ENCODE assay signal across 9 cellular contexts in the genomic region with DNA sequence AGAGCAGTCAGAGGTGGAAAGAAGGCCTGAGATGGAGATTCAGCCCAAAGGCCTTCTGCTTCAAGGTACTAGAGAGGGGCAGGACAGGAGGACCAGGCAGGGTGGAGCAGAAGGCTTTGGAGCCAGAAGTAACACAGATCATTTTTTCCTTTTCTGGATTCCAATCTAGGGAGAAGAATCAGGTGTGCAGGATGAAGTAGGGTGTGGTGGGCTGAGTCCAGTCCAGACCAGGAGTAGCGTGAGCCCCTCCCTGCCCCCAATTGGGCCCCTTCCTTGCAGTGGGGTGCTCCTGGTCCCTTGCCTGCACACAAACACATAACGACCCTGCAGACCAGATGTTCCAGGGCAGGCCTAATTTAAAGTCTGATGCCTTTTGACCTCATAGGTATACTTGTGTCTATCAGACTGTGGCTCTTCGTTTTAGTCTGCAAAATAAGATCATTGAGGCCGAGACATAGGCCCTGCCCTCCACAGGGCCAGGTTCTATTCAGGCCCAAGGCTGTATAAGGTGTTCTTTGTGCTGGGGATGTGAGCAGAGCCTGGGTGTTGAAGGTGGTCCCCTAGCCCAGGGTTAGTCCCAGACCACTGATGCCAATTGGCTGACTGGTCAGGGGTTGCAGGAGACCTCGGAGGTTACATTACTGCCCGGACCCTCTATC. TPM values are rescaled to one million over a fixed set of nuclear protein-coding genes. Genes with fewer than 3 reads are reported as not detected.
DNase-seq lines count a peak whose midpoint lies in the region; ATAC-seq and TF ChIP-seq lines count a peak whose summit lies in the region.
"Had no signal": no experiment of that assay in that cellular context is flagged by ENCODE, and none has a peak within 500 bp of the region (broad histone marks: within the 10 kb centered on the region; RNA-seq: fewer than 3 reads in every experiment).

No MANE protein-coding gene starts in this region.

- 42% methylated on average over 6 of the region's 6 CpGs for WGBS in suprapubic skin

- CTCF ChIA-PET in HEK293 (lab: Yijun Ruan, JAX): interaction anchor here (0.6 to 1.7 kb wide), 3 partner anchors 15 to 210 kb away, joined by 3 to 7 read pairs (median 3); no protein-coding TSS in a partner anchor

- POLR2A ChIA-PET in HEK293 (lab: Yijun Ruan, JAX): interaction anchor here (1.6 kb wide), 1 partner anchor 32 kb away, joined by 7 read pairs; no protein-coding TSS in a partner anchor

- TF ChIP-seq CTCF in HEK293 (tag by site-specific recombination; IDR thresholded peaks at IDR 0.05) (no peak), brain (conservative IDR thresholded peaks at IDR 0.05) (no peak), suprapubic skin (IDR thresholded peaks at IDR 0.05) (no peak)

- H3K4me3 ChIP-seq in HEK293 (ENCODE audit: low read depth, low read length) (no peak overlapping the region), mucosa of rectum (ENCODE audit: low read length in 2 of 2) (peak overlapping the region; percentile 44 to 57), suprapubic skin (peak overlapping the region; percentile 62)

- DNase-seq in suprapubic skin (ENCODE audit: low spot score in 2 of 2) (no peak), NCI-H2196 (lab: John Stamatoyannopoulos, UW; ENCODE audit: unreplicated experiment) (no peak), DMS 273 (lab: John Stamatoyannopoulos, UW; ENCODE audit: unreplicated experiment) (no peak)

- H3K4me3 Mint-ChIP-seq in brain: peak overlapping the region; percentile 54 to 99 (median 83)
- H3K4me3 Mint-ChIP-seq: dendritic cell treated with granulocyte-macrophage colony-stimulating factor and Interleukin-4, amounts not matched to agents 40 ng/mL and 50 ng/mL, for 4 days had no signal

- H3K36me3 Mint-ChIP-seq in brain: no peaks in the 10 kb centered on the region

- H3K27me3 Mint-ChIP-seq in brain: peaks cover 6% of the 10 kb centered on the region

- peak overlapping the region; percentile 34; the same call in 1 of the 2 replicates for H3K27ac ChIP-seq in HEK293 (ENCODE audit: extremely low read depth, low read depth, low read length)
- peak overlapping the region; percentile 19 to 45 for H3K27ac ChIP-seq in mucosa of rectum (ENCODE audit: low read depth in 2 of 2, low read length in 2 of 2)
- H3K27ac ChIP-seq in suprapubic skin: peak overlapping the region; percentile 89

- peaks cover 75% of the 10 kb centered on the region for H3K4me1 Mint-ChIP-seq in brain

- no peaks in the 10 kb centered on the region for H3K9me3 ChIP-seq in HEK293 (ENCODE audit: control insufficient read depth, insufficient read depth, low read depth, low read length)
- no peaks in the 10 kb centered on the region for H3K9me3 ChIP-seq in mucosa of rectum (ENCODE audit: control insufficient read depth in 2 of 2, low read length in 2 of 2)
- H3K9me3 ChIP-seq in suprapubic skin: no peaks in the 10 kb centered on the region

- no peak for TF ChIP-seq POLR2A in suprapubic skin (IDR thresholded peaks at IDR 0.05)

- H3K27ac Mint-ChIP-seq in brain: peak overlapping the region; percentile 77 to 89 (median 86)
- H3K27ac Mint-ChIP-seq: dendritic cell treated with granulocyte-macrophage colony-stimulating factor and Interleukin-4, amounts not matched to agents 40 ng/mL and 50 ng/mL, for 4 days had no signal

- H3K9ac ChIP-seq in mucosa of rectum (ENCODE audit: low read depth in 1 of 2, low read length in 2 of 2): peak overlapping the region in 1 of 2 donors; percentile 38

- TF ChIP-seq EP300 in suprapubic skin (IDR thresholded peaks at IDR 0.05): no peak

- H3K27me3 ChIP-seq in mucosa of rectum (ENCODE audit: control insufficient read depth in 2 of 2, insufficient read depth in 2 of 2, low read length in 2 of 2) (no peaks in the 10 kb centered on the region), suprapubic skin (no peaks in the 10 kb centered on the region)

- peaks cover 26% of the 10 kb centered on the region for H3K4me1 ChIP-seq in HEK293 (ENCODE audit: control insufficient read depth, insufficient read depth, low read length)
- H3K4me1 ChIP-seq in mucosa of rectum (ENCODE audit: control insufficient read depth in 2 of 2, insufficient read depth in 2 of 2, low read length in 2 of 2): peaks cover 18 to 22% of the 10 kb centered on the region in 2 donors
- H3K4me1 ChIP-seq in suprapubic skin: peaks cover 87% of the 10 kb centered on the region

- H3K9me3 Mint-ChIP-seq in brain: no peaks in the 10 kb centered on the region
- H3K9me3 Mint-ChIP-seq: dendritic cell treated with granulocyte-macrophage colony-stimulating factor and Interleukin-4, amounts not matched to agents 40 ng/mL and 50 ng/mL, for 4 days had no signal

- H3K36me3 ChIP-seq in HEK293 (ENCODE audit: control insufficient read depth in 2 of 2, insufficient read depth in 1 of 2, low read length in 2 of 2): no peaks in the 10 kb centered on the region
- no peaks in the 10 kb centered on the region for H3K36me3 ChIP-seq in mucosa of rectum (ENCODE audit: control insufficient read depth in 2 of 2, insufficient read depth in 2 of 2, low read length in 2 of 2)
- H3K36me3 ChIP-seq in suprapubic skin: no peaks in the 10 kb centered on the region

- no peak for ATAC-seq in GM21737 (IDR thresholded peaks at IDR 0.05; ENCODE audit: unreplicated experiment)

TF ChIP-seq in HEK293, 187 proteins besides CTCF, POLR2A, EP300 and RAD21:
- TF ChIP-seq, protein P1, sequence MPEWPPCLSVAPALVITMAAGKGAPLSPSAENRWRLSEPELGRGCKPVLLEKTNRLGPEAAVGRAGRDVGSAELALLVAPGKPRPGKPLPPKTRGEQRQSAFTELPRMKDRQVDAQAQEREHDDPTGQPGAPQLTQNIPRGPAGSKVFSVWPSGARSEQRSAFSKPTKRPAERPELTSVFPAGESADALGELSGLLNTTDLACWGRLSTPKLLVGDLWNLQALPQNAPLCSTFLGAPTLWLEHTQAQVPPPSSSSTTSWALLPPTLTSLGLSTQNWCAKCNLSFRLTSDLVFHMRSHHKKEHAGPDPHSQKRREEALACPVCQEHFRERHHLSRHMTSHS (tag by site-specific recombination; IDR thresholded peaks at IDR 0.05): no peak
- TF ChIP-seq, protein P2, sequence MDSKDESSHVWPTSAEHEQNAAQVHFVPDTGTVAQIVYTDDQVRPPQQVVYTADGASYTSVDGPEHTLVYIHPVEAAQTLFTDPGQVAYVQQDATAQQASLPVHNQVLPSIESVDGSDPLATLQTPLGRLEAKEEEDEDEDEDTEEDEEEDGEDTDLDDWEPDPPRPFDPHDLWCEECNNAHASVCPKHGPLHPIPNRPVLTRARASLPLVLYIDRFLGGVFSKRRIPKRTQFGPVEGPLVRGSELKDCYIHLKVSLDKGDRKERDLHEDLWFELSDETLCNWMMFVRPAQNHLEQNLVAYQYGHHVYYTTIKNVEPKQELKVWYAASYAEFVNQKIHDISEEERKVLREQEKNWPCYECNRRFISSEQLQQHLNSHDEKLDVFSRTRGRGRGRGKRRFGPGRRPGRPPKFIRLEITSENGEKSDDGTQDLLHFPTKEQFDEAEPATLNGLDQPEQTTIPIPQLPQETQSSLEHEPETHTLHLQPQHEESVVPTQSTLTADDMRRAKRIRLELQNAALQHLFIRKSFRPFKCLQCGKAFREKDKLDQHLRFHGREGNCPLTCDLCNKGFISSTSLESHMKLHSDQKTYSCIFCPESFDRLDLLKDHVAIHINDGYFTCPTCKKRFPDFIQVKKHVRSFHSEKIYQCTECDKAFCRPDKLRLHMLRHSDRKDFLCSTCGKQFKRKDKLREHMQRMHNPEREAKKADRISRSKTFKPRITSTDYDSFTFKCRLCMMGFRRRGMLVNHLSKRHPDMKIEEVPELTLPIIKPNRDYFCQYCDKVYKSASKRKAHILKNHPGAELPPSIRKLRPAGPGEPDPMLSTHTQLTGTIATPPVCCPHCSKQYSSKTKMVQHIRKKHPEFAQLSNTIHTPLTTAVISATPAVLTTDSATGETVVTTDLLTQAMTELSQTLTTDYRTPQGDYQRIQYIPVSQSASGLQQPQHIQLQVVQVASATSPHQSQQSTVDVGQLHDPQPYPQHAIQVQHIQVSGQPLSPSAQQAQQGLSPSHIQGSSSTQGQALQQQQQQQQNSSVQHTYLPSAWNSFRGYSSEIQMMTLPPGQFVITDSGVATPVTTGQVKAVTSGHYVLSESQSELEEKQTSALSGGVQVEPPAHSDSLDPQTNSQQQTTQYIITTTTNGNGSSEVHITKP (tag by site-specific recombination; IDR thresholded peaks at IDR 0.05): peak; percentile 35; the same call in 1 of the 2 replicates
- TF ChIP-seq ZNF785 (tag by site-specific recombination; IDR thresholded peaks at IDR 0.05): no peak
- TF ChIP-seq ZNF776 (tag by site-specific recombination; IDR thresholded peaks at IDR 0.05; ENCODE audit: borderline replicate concordance): no peak
- no peak for TF ChIP-seq BCL11B (tag by site-specific recombination; IDR thresholded peaks at IDR 0.05; ENCODE audit: low read depth)
- peak; percentile 39; the same call in 1 of the 2 replicates for TF ChIP-seq ZNF600 (tag by site-specific recombination; IDR thresholded peaks at IDR 0.05)
- no peak for TF ChIP-seq ZNF514 (tag by site-specific recombination; IDR thresholded peaks at IDR 0.05)
- TF ChIP-seq ZNF837 (tag by site-specific recombination; IDR thresholded peaks at IDR 0.05): no peak
- TF ChIP-seq ZBTB8A (tag by site-specific recombination; IDR thresholded peaks at IDR 0.05): 0 out of 2 replicates have a peak, but pooled peaks have one; percentile 14
- peak; percentile 73 for TF ChIP-seq KLF1 (tag by site-specific recombination; IDR thresholded peaks at IDR 0.05)
- TF ChIP-seq ZNF404 (tag by site-specific recombination; IDR thresholded peaks at IDR 0.05): no peak

RNA-seq across cellular contexts. Expression of gene NYNRIN, which starts 1.0 kb away (rescaled TPM):
- 6.4 TPM for polyA plus RNA-seq in brain (ENCODE audit: insufficient read depth, low read depth, low replicate concordance)
- 10 to 100 TPM; 18.5 to 43.6 (median 29.8) TPM for total RNA-seq in suprapubic skin

RNA-seq across cellular contexts. Expression of gene NFATC4, which starts 29.8 kb away (rescaled TPM):
- polyA plus RNA-seq in brain (ENCODE audit: insufficient read depth, low read depth, low replicate concordance): 11.6 TPM
- 10 to 100 TPM; 10.8 to 25.3 (median 12.2) TPM for total RNA-seq in suprapubic skin

RNA-seq across cellular contexts. Expression of gene CBLN3, which starts 31.7 kb away (rescaled TPM):
- 3.3 TPM for polyA plus RNA-seq in brain (ENCODE audit: insufficient read depth, low read depth, low replicate concordance)
- 1 to 10 TPM in 1 of 4 donors, under 1 TPM in 2, not detected in 1; 0.30 to 2.6 (median 0.93) TPM for total RNA-seq in suprapubic skin
- total RNA-seq: Daoy had no signal

RNA-seq across cellular contexts. Expression of gene KHNYN, which starts 32.0 kb away (rescaled TPM):
- polyA plus RNA-seq in brain (ENCODE audit: insufficient read depth, low read depth, low replicate concordance): 22.3 TPM
- total RNA-seq in suprapubic skin: 100 to 1,000 TPM in 1 of 4 donors, 10 to 100 TPM in 3; 56.7 to 145 (median 84.3) TPM

RNA-seq across cellular contexts. Expression of gene SDR39U1, which starts 44.8 kb away (rescaled TPM):
- polyA plus RNA-seq in brain (ENCODE audit: insufficient read depth, low read depth, low replicate concordance): 125 TPM
- 10 to 100 TPM; 30.1 to 82.3 (median 38.6) TPM for total RNA-seq in suprapubic skin

Comparison
In these comparisons a context has a peak if more than half of its experiments do, and no peak if none do; other contexts are left out.
1. H3K27ac ChIP-seq: peak in every context shown above with its lines; median percentile 89 in suprapubic skin; 34 in HEK293; 32 in mucosa of rectum.